Comparison of ENCODE assay signal across 1 cellular context in the genomic region with DNA sequence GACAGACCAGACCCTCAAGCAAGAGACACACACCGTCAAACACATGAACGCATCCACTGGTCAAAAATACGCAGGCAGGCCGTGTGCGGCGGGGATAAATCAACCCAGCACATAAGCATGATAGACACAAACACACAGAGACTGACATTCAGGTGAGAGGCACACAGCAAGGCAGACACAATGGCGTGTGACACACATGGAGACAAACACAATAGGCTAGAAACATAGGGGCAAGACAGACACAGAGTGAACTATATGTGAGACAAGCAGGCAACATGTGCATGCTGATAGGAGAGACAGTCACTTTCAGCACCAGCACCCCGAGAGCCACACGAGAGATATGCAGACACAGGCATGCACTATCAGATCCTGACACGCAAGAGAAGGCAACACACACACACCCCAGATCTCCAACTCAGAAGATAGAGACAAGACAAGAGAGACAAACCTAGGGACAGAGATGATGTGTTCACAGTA.
TF ChIP-seq lines count a peak whose summit lies in the region.

No MANE protein-coding gene starts in this region.

TF ChIP-seq in K562, 482 proteins besides CTCF, POLR2A, EP300 and RAD21 (continued from another document and continues in another):
- TF ChIP-seq PRPF4 (IDR thresholded peaks at IDR 0.05; ENCODE audit: insufficient read depth, low read depth, low read length, poor library complexity, severe bottlenecking): no peak
- no peak for TF ChIP-seq ZNF354B (CRISPR knock-in tag; IDR thresholded peaks at IDR 0.05)
- TF ChIP-seq TBP (optimal IDR thresholded peaks at IDR 0.05; ENCODE audit: low read depth, low read length): peak; percentile 39
- no peak for TF ChIP-seq NELFE (IDR thresholded peaks at IDR 0.05; ENCODE audit: insufficient read depth, insufficient read length)
- TF ChIP-seq, protein P1, sequence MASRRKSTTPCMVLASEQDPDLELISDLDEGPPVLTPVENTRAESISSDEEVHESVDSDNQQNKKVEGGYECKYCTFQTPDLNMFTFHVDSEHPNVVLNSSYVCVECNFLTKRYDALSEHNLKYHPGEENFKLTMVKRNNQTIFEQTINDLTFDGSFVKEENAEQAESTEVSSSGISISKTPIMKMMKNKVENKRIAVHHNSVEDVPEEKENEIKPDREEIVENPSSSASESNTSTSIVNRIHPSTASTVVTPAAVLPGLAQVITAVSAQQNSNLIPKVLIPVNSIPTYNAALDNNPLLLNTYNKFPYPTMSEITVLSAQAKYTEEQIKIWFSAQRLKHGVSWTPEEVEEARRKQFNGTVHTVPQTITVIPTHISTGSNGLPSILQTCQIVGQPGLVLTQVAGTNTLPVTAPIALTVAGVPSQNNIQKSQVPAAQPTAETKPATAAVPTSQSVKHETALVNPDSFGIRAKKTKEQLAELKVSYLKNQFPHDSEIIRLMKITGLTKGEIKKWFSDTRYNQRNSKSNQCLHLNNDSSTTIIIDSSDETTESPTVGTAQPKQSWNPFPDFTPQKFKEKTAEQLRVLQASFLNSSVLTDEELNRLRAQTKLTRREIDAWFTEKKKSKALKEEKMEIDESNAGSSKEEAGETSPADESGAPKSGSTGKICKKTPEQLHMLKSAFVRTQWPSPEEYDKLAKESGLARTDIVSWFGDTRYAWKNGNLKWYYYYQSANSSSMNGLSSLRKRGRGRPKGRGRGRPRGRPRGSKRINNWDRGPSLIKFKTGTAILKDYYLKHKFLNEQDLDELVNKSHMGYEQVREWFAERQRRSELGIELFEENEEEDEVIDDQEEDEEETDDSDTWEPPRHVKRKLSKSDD (conservative IDR thresholded peaks at IDR 0.05; ENCODE audit: low read length): no peak
- no peak for TF ChIP-seq WHSC1 (IDR thresholded peaks at IDR 0.05; ENCODE audit: low read length)
- TF ChIP-seq CXXC5 (CRISPR knock-in tag; IDR thresholded peaks at IDR 0.05): peak; percentile 77
- no peak for TF ChIP-seq ARHGAP35 (IDR thresholded peaks at IDR 0.05; ENCODE audit: partially characterized antibody)
- TF ChIP-seq, protein P2, sequence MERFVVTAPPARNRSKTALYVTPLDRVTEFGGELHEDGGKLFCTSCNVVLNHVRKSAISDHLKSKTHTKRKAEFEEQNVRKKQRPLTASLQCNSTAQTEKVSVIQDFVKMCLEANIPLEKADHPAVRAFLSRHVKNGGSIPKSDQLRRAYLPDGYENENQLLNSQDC (CRISPR knock-in tag; IDR thresholded peaks at IDR 0.05): no peak
- TF ChIP-seq, protein P3, sequence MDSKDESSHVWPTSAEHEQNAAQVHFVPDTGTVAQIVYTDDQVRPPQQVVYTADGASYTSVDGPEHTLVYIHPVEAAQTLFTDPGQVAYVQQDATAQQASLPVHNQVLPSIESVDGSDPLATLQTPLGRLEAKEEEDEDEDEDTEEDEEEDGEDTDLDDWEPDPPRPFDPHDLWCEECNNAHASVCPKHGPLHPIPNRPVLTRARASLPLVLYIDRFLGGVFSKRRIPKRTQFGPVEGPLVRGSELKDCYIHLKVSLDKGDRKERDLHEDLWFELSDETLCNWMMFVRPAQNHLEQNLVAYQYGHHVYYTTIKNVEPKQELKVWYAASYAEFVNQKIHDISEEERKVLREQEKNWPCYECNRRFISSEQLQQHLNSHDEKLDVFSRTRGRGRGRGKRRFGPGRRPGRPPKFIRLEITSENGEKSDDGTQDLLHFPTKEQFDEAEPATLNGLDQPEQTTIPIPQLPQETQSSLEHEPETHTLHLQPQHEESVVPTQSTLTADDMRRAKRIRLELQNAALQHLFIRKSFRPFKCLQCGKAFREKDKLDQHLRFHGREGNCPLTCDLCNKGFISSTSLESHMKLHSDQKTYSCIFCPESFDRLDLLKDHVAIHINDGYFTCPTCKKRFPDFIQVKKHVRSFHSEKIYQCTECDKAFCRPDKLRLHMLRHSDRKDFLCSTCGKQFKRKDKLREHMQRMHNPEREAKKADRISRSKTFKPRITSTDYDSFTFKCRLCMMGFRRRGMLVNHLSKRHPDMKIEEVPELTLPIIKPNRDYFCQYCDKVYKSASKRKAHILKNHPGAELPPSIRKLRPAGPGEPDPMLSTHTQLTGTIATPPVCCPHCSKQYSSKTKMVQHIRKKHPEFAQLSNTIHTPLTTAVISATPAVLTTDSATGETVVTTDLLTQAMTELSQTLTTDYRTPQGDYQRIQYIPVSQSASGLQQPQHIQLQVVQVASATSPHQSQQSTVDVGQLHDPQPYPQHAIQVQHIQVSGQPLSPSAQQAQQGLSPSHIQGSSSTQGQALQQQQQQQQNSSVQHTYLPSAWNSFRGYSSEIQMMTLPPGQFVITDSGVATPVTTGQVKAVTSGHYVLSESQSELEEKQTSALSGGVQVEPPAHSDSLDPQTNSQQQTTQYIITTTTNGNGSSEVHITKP (IDR thresholded peaks at IDR 0.05; ENCODE audit: partially characterized antibody): peak; percentile 39
- TF ChIP-seq ZBTB8A (IDR thresholded peaks at IDR 0.05; ENCODE audit: partially characterized antibody): no peak
- 0 out of 2 replicates have a peak, but pooled peaks have one; percentile 71 for TF ChIP-seq HLTF (IDR thresholded peaks at IDR 0.05)
- TF ChIP-seq ZNF431 (CRISPR knock-in tag; IDR thresholded peaks at IDR 0.05): no peak
- TF ChIP-seq, protein P4, sequence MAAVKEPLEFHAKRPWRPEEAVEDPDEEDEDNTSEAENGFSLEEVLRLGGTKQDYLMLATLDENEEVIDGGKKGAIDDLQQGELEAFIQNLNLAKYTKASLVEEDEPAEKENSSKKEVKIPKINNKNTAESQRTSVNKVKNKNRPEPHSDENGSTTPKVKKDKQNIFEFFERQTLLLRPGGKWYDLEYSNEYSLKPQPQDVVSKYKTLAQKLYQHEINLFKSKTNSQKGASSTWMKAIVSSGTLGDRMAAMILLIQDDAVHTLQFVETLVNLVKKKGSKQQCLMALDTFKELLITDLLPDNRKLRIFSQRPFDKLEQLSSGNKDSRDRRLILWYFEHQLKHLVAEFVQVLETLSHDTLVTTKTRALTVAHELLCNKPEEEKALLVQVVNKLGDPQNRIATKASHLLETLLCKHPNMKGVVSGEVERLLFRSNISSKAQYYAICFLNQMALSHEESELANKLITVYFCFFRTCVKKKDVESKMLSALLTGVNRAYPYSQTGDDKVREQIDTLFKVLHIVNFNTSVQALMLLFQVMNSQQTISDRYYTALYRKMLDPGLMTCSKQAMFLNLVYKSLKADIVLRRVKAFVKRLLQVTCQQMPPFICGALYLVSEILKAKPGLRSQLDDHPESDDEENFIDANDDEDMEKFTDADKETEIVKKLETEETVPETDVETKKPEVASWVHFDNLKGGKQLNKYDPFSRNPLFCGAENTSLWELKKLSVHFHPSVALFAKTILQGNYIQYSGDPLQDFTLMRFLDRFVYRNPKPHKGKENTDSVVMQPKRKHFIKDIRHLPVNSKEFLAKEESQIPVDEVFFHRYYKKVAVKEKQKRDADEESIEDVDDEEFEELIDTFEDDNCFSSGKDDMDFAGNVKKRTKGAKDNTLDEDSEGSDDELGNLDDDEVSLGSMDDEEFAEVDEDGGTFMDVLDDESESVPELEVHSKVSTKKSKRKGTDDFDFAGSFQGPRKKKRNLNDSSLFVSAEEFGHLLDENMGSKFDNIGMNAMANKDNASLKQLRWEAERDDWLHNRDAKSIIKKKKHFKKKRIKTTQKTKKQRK (IDR thresholded peaks at IDR 0.05; ENCODE audit: borderline replicate concordance, low read depth, low read length): no peak
- no peak for TF ChIP-seq SLC30A9 (CRISPR knock-in tag; IDR thresholded peaks at IDR 0.05)
- no peak for TF ChIP-seq ZNF707 (CRISPR knock-in tag; conservative IDR thresholded peaks at IDR 0.05)
- no peak for TF ChIP-seq ZNF444 (CRISPR knock-in tag; IDR thresholded peaks at IDR 0.05)
- TF ChIP-seq GTF2A2 (tag; IDR thresholded peaks at IDR 0.05): no peak
- no peak for TF ChIP-seq KDM4B (IDR thresholded peaks at IDR 0.05; ENCODE audit: borderline replicate concordance in 2 of 2, low read depth in 1 of 2)
- no peak for TF ChIP-seq ZFP91 (CRISPR knock-in tag; IDR thresholded peaks at IDR 0.05)
- TF ChIP-seq RNF2 (IDR thresholded peaks at IDR 0.05): peak; percentile 86
- TF ChIP-seq ZNF561 (CRISPR knock-in tag; conservative IDR thresholded peaks at IDR 0.05): no peak
- TF ChIP-seq ATF3 (IDR thresholded peaks at IDR 0.05): peak; percentile 66; the same call in 1 of the 2 replicates
- TF ChIP-seq ATF3 (CRISPR knock-in tag; conservative IDR thresholded peaks at IDR 0.05): peak; percentile 54; the same call in 1 of the 2 replicates
- TF ChIP-seq, protein P5, sequence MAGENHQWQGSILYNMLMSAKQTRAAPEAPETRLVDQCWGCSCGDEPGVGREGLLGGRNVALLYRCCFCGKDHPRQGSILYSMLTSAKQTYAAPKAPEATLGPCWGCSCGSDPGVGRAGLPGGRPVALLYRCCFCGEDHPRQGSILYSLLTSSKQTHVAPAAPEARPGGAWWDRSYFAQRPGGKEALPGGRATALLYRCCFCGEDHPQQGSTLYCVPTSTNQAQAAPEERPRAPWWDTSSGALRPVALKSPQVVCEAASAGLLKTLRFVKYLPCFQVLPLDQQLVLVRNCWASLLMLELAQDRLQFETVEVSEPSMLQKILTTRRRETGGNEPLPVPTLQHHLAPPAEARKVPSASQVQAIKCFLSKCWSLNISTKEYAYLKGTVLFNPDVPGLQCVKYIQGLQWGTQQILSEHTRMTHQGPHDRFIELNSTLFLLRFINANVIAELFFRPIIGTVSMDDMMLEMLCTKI (IDR thresholded peaks at IDR 0.05; ENCODE audit: partially characterized antibody): no peak
- TF ChIP-seq EZH2 (IDR thresholded peaks at IDR 0.05; ENCODE audit: borderline replicate concordance, low read depth, low read length): no peak
- TF ChIP-seq SP1 (CRISPR knock-in tag; IDR thresholded peaks at IDR 0.05): peak; percentile 80; the same call in 1 of the 2 replicates
- no peak for TF ChIP-seq ZNF3 (CRISPR knock-in tag; IDR thresholded peaks at IDR 0.05)
- peak in 1 of 2 experiments; percentile 92; a peak in 2 of 4 replicates for TF ChIP-seq HDAC1 (IDR thresholded peaks at IDR 0.05)
- TF ChIP-seq ZNF146 (CRISPR knock-in tag; IDR thresholded peaks at IDR 0.05; ENCODE audit: unreplicated experiment): no peak
- TF ChIP-seq E2F6 (IDR thresholded peaks at IDR 0.05; ENCODE audit: borderline replicate concordance in 1 of 2, extremely low read depth in 1 of 2, insufficient read depth in 1 of 2, insufficient read length in 1 of 2, low read depth in 1 of 2, low read length in 1 of 2, poor library complexity in 1 of 2, severe bottlenecking in 1 of 2): no peak
- no peak for TF ChIP-seq ILF3 (IDR thresholded peaks at IDR 0.05; ENCODE audit: borderline replicate concordance)
- TF ChIP-seq HNRNPLL (IDR thresholded peaks at IDR 0.05; ENCODE audit: low read depth, low read length, poor library complexity, severe bottlenecking): no peak
- TF ChIP-seq, protein P6, sequence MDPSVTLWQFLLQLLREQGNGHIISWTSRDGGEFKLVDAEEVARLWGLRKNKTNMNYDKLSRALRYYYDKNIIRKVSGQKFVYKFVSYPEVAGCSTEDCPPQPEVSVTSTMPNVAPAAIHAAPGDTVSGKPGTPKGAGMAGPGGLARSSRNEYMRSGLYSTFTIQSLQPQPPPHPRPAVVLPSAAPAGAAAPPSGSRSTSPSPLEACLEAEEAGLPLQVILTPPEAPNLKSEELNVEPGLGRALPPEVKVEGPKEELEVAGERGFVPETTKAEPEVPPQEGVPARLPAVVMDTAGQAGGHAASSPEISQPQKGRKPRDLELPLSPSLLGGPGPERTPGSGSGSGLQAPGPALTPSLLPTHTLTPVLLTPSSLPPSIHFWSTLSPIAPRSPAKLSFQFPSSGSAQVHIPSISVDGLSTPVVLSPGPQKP (CRISPR knock-in tag; IDR thresholded peaks at IDR 0.05): no peak
- peak in 1 of 2 experiments; percentile 28; a peak in 1 of 4 replicates for TF ChIP-seq NONO (IDR thresholded peaks at IDR 0.05; ENCODE audit: low read depth in 2 of 2, low read length in 1 of 2)
- no peak for TF ChIP-seq PBX2 (CRISPR knock-in tag; IDR thresholded peaks at IDR 0.05; ENCODE audit: low read depth)
- TF ChIP-seq PBX2 (tag; conservative IDR thresholded peaks at IDR 0.05; ENCODE audit: low read depth): peak; percentile 64
- TF ChIP-seq SMARCA4 (IDR thresholded peaks at IDR 0.05): peak; percentile 95
- TF ChIP-seq EWSR1 (IDR thresholded peaks at IDR 0.05; ENCODE audit: borderline replicate concordance, low read depth, partially characterized antibody): no peak
- no peak for TF ChIP-seq ATF1 (CRISPR knock-in tag; IDR thresholded peaks at IDR 0.05)
- TF ChIP-seq ATF1 (tag; IDR thresholded peaks at IDR 0.05): peak; percentile 73
- peak; percentile 72; the same call in 1 of the 2 replicates for TF ChIP-seq MEF2D (tag; conservative IDR thresholded peaks at IDR 0.05; ENCODE audit: low read depth)
